In genomic region chr1:240575976-240576666, GRCh38 we compare ENCODE assay signal across 9 cellular contexts. TPM values are rescaled to one million over a fixed set of nuclear protein-coding genes. Genes with fewer than 3 reads are reported as not detected.
DNase-seq lines count a peak whose midpoint lies in the region; ATAC-seq, FAIRE-seq and TF ChIP-seq lines count a peak whose summit lies in the region.
"Had no signal": no experiment of that assay in that cellular context is flagged by ENCODE, and none has a peak within 500 bp of the region (broad histone marks: within the 10 kb centered on the region; RNA-seq: fewer than 3 reads in every experiment).

No MANE protein-coding gene starts in this region.

- POLR2A ChIA-PET in naive thymus-derived CD8-positive, alpha-beta T cell (lab: Charles Lee), result no interaction called here

- H3K36me3 Mint-ChIP-seq in astrocyte (ENCODE audit: low read depth, unreplicated experiment), result no peaks in the 10 kb centered on the region
- no peaks in the 10 kb centered on the region for H3K36me3 Mint-ChIP-seq in naive thymus-derived CD8-positive, alpha-beta T cell

- no peaks in the 10 kb centered on the region for H3K79me2 ChIP-seq in astrocyte (ENCODE audit: insufficient read depth, low read length)

- FAIRE-seq in astrocyte (lab: Jason Lieb, UNC) (peak; percentile 66), RCC 7860 (lab: Jason Lieb, UNC) (no peak)

- H3K9me3 ChIP-seq in BLaER1 treated with 17β-estradiol and CSF1 and Interleukin-3, amounts not matched to agents 10 nM and 100 nM (replicated peaks in 1 of 11), result peaks cover 23 to 63% (median 47%) of the 10 kb centered on the region in 11 experiments
- H3K9me3 ChIP-seq in astrocyte (ENCODE audit: insufficient read depth, low read depth, low read length), result no peaks in the 10 kb centered on the region

- no peak overlapping the region for H3K4me3 Mint-ChIP-seq in astrocyte (ENCODE audit: unreplicated experiment)
- H3K4me3 Mint-ChIP-seq in naive thymus-derived CD8-positive, alpha-beta T cell, result peak overlapping the region; percentile 67 to 90 (median 80)

- H3K9me3 Mint-ChIP-seq in astrocyte (ENCODE audit: unreplicated experiment), result no peaks in the 10 kb centered on the region
- peaks cover 0 to 12% (median 3%) of the 10 kb centered on the region in 9 donors for H3K9me3 Mint-ChIP-seq in naive thymus-derived CD8-positive, alpha-beta T cell

- TF ChIP-seq CTCF in astrocyte (IDR thresholded peaks at IDR 0.05; ENCODE audit: insufficient read depth, low read depth, low read length), result no peak

- peaks cover 24 to 61% (median 49%) of the 10 kb centered on the region in 10 experiments for H3K4me1 ChIP-seq in BLaER1 treated with 17β-estradiol and CSF1 and Interleukin-3, amounts not matched to agents 10 nM and 100 nM
- H3K4me1 ChIP-seq in astrocyte (ENCODE audit: insufficient read depth, low read length), result no peaks in the 10 kb centered on the region

- no peaks in the 10 kb centered on the region for H3K4me1 Mint-ChIP-seq in astrocyte (ENCODE audit: low read depth, unreplicated experiment)
- peaks cover 5 to 23% (median 23%) of the 10 kb centered on the region in 4 donors for H3K4me1 Mint-ChIP-seq in naive thymus-derived CD8-positive, alpha-beta T cell

- H3K4me2 ChIP-seq in BLaER1 treated with 17β-estradiol and CSF1 and Interleukin-3, amounts not matched to agents 10 nM and 100 nM, result peak overlapping the region; percentile 60 to 79 (median 70)
- H3K4me2 ChIP-seq in astrocyte (ENCODE audit: low read length), result peak overlapping the region; percentile 65

- H3K4me3 ChIP-seq in BLaER1 treated with 17β-estradiol and CSF1 and Interleukin-3, amounts not matched to agents 10 nM and 100 nM, result peak overlapping the region; percentile 28 to 52 (median 46); a peak in 17 of 20 replicates
- peak overlapping the region; percentile 20 for H3K4me3 ChIP-seq in astrocyte (ENCODE audit: insufficient read depth, low read depth, low read length)
- H3K4me3 ChIP-seq: lung had no signal

- no peaks in the 10 kb centered on the region; a peak in 1 of 22 replicates for H3K27me3 ChIP-seq in BLaER1 treated with 17β-estradiol and CSF1 and Interleukin-3, amounts not matched to agents 10 nM and 100 nM
- no peaks in the 10 kb centered on the region for H3K27me3 ChIP-seq in astrocyte (ENCODE audit: insufficient read depth, low read length)

- no peaks in the 10 kb centered on the region for H4K20me1 ChIP-seq in BLaER1 treated with 17β-estradiol and CSF1 and Interleukin-3, amounts not matched to agents 10 nM and 100 nM
- H4K20me1 ChIP-seq in astrocyte (ENCODE audit: insufficient read depth, low read length), result no peaks in the 10 kb centered on the region

- H3K9ac ChIP-seq in BLaER1 treated with 17β-estradiol and CSF1 and Interleukin-3, amounts not matched to agents 10 nM and 100 nM, result peak overlapping the region in 9 of 11 experiments; percentile 40 to 65 (median 53); a peak in 14 of 22 replicates
- H3K9ac ChIP-seq in astrocyte (ENCODE audit: low read length), result no peak overlapping the region

- H2AFZ ChIP-seq in astrocyte (ENCODE audit: low read depth, low read length), result peak overlapping the region; percentile 48

- peaks cover 0 to 12% (median 0%) of the 10 kb centered on the region in 11 experiments; a peak in 1 of 22 replicates for H3K36me3 ChIP-seq in BLaER1 treated with 17β-estradiol and CSF1 and Interleukin-3, amounts not matched to agents 10 nM and 100 nM
- H3K36me3 ChIP-seq in astrocyte (ENCODE audit: insufficient read depth, low read length), result no peaks in the 10 kb centered on the region

- H3K27ac Mint-ChIP-seq in astrocyte (ENCODE audit: unreplicated experiment), result no peak overlapping the region
- peak overlapping the region; percentile 69 to 93 (median 88) for H3K27ac Mint-ChIP-seq in naive thymus-derived CD8-positive, alpha-beta T cell

- ATAC-seq in GM21381 (IDR thresholded peaks at IDR 0.05; ENCODE audit: unreplicated experiment), result peak; percentile 64
- peak; percentile 94 to 97 for ATAC-seq in naive thymus-derived CD8-positive, alpha-beta T cell

- peak overlapping the region; percentile 66 to 84 (median 76); a peak in 21 of 22 replicates for H3K27ac ChIP-seq in BLaER1 treated with 17β-estradiol and CSF1 and Interleukin-3, amounts not matched to agents 10 nM and 100 nM
- H3K27ac ChIP-seq in astrocyte (ENCODE audit: low read depth, low read length), result no peak overlapping the region

- peak; percentile 85 for DNase-seq in NCI-H82 (lab: John Stamatoyannopoulos, UW)
- peak; percentile 61 for DNase-seq in astrocyte (ENCODE audit: low read depth)
- peak in 8 of 10 donors; percentile 10 to 72 (median 44) for DNase-seq in naive thymus-derived CD8-positive, alpha-beta T cell
- no peak for DNase-seq in RCC 7860 (ENCODE audit: low spot score)
- no peak for DNase-seq in T1000 (lab: John Stamatoyannopoulos, UW)
- DNase-seq in activated CD8-positive, alpha-beta memory T cell treated with anti-CD3 and anti-CD28 coated beads, Interleukin-2, amount 50 U/mL, for 48 hours, result no peak

- peaks cover 5% of the 10 kb centered on the region for H3K27me3 Mint-ChIP-seq in astrocyte (ENCODE audit: low read depth, unreplicated experiment)
- no peaks in the 10 kb centered on the region for H3K27me3 Mint-ChIP-seq in naive thymus-derived CD8-positive, alpha-beta T cell

RNA-seq across cellular contexts. Expression of gene GREM2, which starts 35.8 kb away (rescaled TPM):
- total RNA-seq in astrocyte, result 0.14 and 0.50 TPM in 2 replicates
- not detected for total RNA-seq in naive thymus-derived CD8-positive, alpha-beta T cell
- under 1 TPM in 2 of 3 donors, not detected in 1; 0.06 to 0.08 TPM for polyA plus RNA-seq in naive thymus-derived CD8-positive, alpha-beta T cell

Comparison
In these comparisons a context has a peak if more than half of its experiments do, and no peak if none do; other contexts are left out.
1. DNase-seq: peak in NCI-H82 (single experiment), astrocyte (single experiment) and naive thymus-derived CD8-positive, alpha-beta T cell (8 of 10); none in RCC 7860 (single experiment), T1000 (single experiment) and activated CD8-positive, alpha-beta memory T cell treated with anti-CD3 and anti-CD28 coated beads, Interleukin-2, amount 50 U/mL, for 48 hours (single experiment).